Comparison of ENCODE assay signal across 25 cellular contexts in the genomic region with DNA sequence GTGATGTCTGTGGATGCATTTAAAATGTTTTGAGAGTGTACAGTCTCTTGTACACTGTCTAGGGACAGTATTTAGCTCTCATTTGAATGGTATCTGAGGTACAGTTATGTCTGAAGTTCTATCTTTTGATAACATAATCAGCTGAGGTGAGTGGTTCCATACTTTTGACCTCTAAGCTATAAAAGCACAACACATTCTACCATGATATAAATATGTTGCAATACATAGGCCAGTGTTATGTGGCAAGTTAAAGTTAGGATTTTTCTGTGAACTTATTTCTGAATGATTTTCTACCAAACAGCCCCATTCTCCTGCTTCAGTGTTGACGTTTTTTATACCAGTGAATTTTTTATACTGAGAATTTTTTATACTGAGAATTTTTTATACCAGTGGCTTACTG.
"Had no signal": no experiment of that assay in that cellular context is flagged by ENCODE, and none has a peak within 500 bp of the region (broad histone marks: within the 10 kb centered on the region; RNA-seq: fewer than 3 reads in every experiment).

No MANE protein-coding gene starts in this region.

- ATAC-seq: left lobe of liver; psoas muscle; stimulated activated naive CD8-positive, alpha-beta T cell treated with anti-CD3 and anti-CD28 coated beads, Interleukin-15, Interleukin-2, amounts not matched to agents 100 U/mL and 50 U/mL, for 24 hours had no signal

- H3K4me3 Mint-ChIP-seq: activated CD4-positive, alpha-beta T cell treated with anti-CD3 and anti-CD28 coated beads, Interleukin-2, amount 10 ng/mL, durations not matched to agents 7 days and 5 days; activated CD8-positive, alpha-beta memory T cell treated with anti-CD3 and anti-CD28 coated beads, Interleukin-2, amount 10 ng/mL, durations not matched to agents 7 days and 5 days; activated CD8-positive, alpha-beta T cell treated with anti-CD3 and anti-CD28 coated beads for 36 hours; endodermal cell; naive B cell; T-helper 2 cell treated with Interferon-gamma antibody and Interleukin-4, amounts not matched to agents 5 μg/mL and 100 μg/mL, for 36 hours had no signal

- DNase-seq: activated CD4-positive, alpha-beta T cell treated with anti-CD3 and anti-CD28 coated beads, Interleukin-2, amount 10 ng/mL, durations not matched to agents 7 days and 5 days; activated CD4-positive, CD25-positive, alpha-beta regulatory T cell treated with anti-CD3 and anti-CD28 coated beads, Interleukin-2, amount 50 U/mL, for 72 hours; activated CD8-positive, alpha-beta memory T cell treated with anti-CD3 and anti-CD28 coated beads, Interleukin-2, amount 10 ng/mL, durations not matched to agents 7 days and 5 days; activated CD8-positive, alpha-beta T cell treated with anti-CD3 and anti-CD28 coated beads for 36 hours; activated gamma-delta T cell treated with Interleukin-2 at 50 U/mL for 16 hours; activated naive CD8-positive, alpha-beta T cell treated with anti-CD3 and anti-CD28 coated beads, Interleukin-2, amount 10 ng/mL, durations not matched to agents 7 days and 5 days; activated T-cell treated with anti-CD3 and anti-CD28 coated beads for 4 hours; cerebellar nuclear complex; cortex of kidney; endodermal cell; esophagus squamous epithelium; heart right ventricle; kidney; lower lobe of right lung; naive B cell; pancreas; psoas muscle; stimulated activated CD4-positive, alpha-beta T cell treated with anti-CD3 and anti-CD28 coated beads, Interleukin-12 subunit alpha, Interleukin-12 subunit beta, amount 100 ng/mL, for 4 hours; stimulated activated CD4-positive, alpha-beta T cell treated with anti-CD3 and anti-CD28 coated beads, Interleukin-4, amount 100 ng/mL, for 4 hours; stimulated activated naive CD8-positive, alpha-beta T cell treated with anti-CD3 and anti-CD28 coated beads, Interleukin-15, Interleukin-2, amounts not matched to agents 100 U/mL and 50 U/mL, for 24 hours; upper lobe of left lung; WERI-Rb-1 had no signal

- H3K27me3 Mint-ChIP-seq: activated CD4-positive, alpha-beta T cell treated with anti-CD3 and anti-CD28 coated beads, Interleukin-2, amount 10 ng/mL, durations not matched to agents 7 days and 5 days; activated CD8-positive, alpha-beta memory T cell treated with anti-CD3 and anti-CD28 coated beads, Interleukin-2, amount 10 ng/mL, durations not matched to agents 7 days and 5 days; activated CD8-positive, alpha-beta T cell treated with anti-CD3 and anti-CD28 coated beads for 36 hours; activated naive CD8-positive, alpha-beta T cell treated with anti-CD3 and anti-CD28 coated beads, Interleukin-2, amount 10 ng/mL, durations not matched to agents 7 days and 5 days; naive B cell had no signal

- H3K4me3 ChIP-seq: esophagus squamous epithelium, heart right ventricle, lower lobe of right lung, pancreas, psoas muscle, right atrium auricular region, upper lobe of left lung had no signal

- H3K27me3 ChIP-seq: esophagus squamous epithelium, heart right ventricle, pancreas, right atrium auricular region, upper lobe of left lung had no signal

- H3K27ac Mint-ChIP-seq: activated CD4-positive, alpha-beta T cell treated with anti-CD3 and anti-CD28 coated beads, Interleukin-2, amount 10 ng/mL, durations not matched to agents 7 days and 5 days; activated CD8-positive, alpha-beta memory T cell treated with anti-CD3 and anti-CD28 coated beads, Interleukin-2, amount 10 ng/mL, durations not matched to agents 7 days and 5 days; activated CD8-positive, alpha-beta T cell treated with anti-CD3 and anti-CD28 coated beads for 36 hours; activated naive CD8-positive, alpha-beta T cell treated with anti-CD3 and anti-CD28 coated beads, Interleukin-2, amount 10 ng/mL, durations not matched to agents 7 days and 5 days; endodermal cell; T-helper 2 cell treated with Interferon-gamma antibody and Interleukin-4, amounts not matched to agents 5 μg/mL and 100 μg/mL, for 36 hours had no signal

- H3K27ac ChIP-seq: esophagus squamous epithelium, lower lobe of right lung, pancreas, psoas muscle, right atrium auricular region, WERI-Rb-1 had no signal

- H3K36me3 ChIP-seq: heart right ventricle, lower lobe of right lung, pancreas, right atrium auricular region, upper lobe of left lung, WERI-Rb-1 had no signal

- H3K9me3 ChIP-seq: esophagus squamous epithelium, heart right ventricle, lower lobe of right lung, pancreas, psoas muscle, right atrium auricular region, upper lobe of left lung had no signal

- H3K9me3 Mint-ChIP-seq: endodermal cell, naive B cell had no signal

- H3K4me1 ChIP-seq: esophagus squamous epithelium, psoas muscle had no signal
